Comparison of ENCODE assay signal across 8 cellular contexts in the genomic region with DNA sequence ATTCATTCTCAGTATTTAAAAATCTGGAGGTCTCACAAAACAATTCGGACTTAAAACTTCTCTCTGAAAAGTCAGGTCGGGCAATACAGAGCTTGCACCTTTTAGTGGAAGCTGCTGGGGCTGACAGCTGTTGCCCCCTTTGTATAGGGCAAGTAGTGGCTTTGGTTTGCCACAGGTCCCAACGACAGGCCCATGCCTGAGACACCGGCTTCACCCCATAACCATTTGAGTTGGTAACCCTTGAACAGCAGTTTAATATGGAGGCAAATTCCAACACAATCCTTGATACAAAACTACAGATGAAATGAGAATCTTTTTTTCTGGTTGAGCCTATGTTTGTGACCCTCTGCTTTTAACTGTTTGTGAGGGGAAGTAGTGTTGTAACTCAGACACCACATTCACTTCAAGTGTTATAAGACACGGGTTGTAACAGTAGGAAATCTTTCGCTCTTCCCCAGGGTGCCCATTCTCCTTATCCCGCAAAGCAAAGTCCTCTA. TPM values are rescaled to one million over a fixed set of nuclear protein-coding genes. Genes with fewer than 3 reads are reported as not detected.
DNase-seq lines count a peak whose midpoint lies in the region; ATAC-seq and TF ChIP-seq lines count a peak whose summit lies in the region.

No MANE protein-coding gene starts in this region.

- H3K36me3 Mint-ChIP-seq in activated T-cell treated with anti-CD3 and anti-CD28 coated beads, Interleukin-2, amount 50 U/mL, for 4 hours (ENCODE audit: insufficient read depth): no peaks in the 10 kb centered on the region
- H3K36me3 Mint-ChIP-seq in activated naive CD8-positive, alpha-beta T cell treated with anti-CD3 and anti-CD28 coated beads, Interleukin-2, amount 10 ng/mL, durations not matched to agents 7 days and 5 days: peaks cover 10% of the 10 kb centered on the region
- H3K36me3 Mint-ChIP-seq in type B pancreatic cell: no peaks in the 10 kb centered on the region

- H3K9me3 ChIP-seq in lung (ENCODE audit: control insufficient read depth in 2 of 2, insufficient read depth in 1 of 2, low read length in 1 of 2): no peaks in the 10 kb centered on the region

- no peaks in the 10 kb centered on the region for H3K36me3 ChIP-seq in lung (ENCODE audit: control insufficient read depth in 2 of 2, insufficient read depth in 2 of 2, low read length in 2 of 2)

- H3K4me3 ChIP-seq in lung: no peak overlapping the region

- POLR2A ChIA-PET in activated naive CD8-positive, alpha-beta T cell treated with anti-CD3 and anti-CD28 coated beads, Interleukin-2, amount 10 ng/mL, durations not matched to agents 7 days and 5 days (lab: Charles Lee): interaction anchor here (0.9 to 9.3 kb wide), 10 partner anchors 8 to 201 kb away, joined by 3 to 97 read pairs (median 5); partner anchors contain the start of gene RFESD

- TF ChIP-seq CTCF in lung (IDR thresholded peaks at IDR 0.05; ENCODE audit: control extremely low read depth, extremely low read depth): no peak
- no peak for TF ChIP-seq CTCF in type B pancreatic cell (conservative IDR thresholded peaks at IDR 0.05)

- H3K4me3 Mint-ChIP-seq in activated T-cell treated with anti-CD3 and anti-CD28 coated beads, Interleukin-2, amount 50 U/mL, for 4 hours: peak overlapping the region; percentile 96
- H3K4me3 Mint-ChIP-seq in activated naive CD8-positive, alpha-beta T cell treated with anti-CD3 and anti-CD28 coated beads, Interleukin-2, amount 10 ng/mL, durations not matched to agents 7 days and 5 days: peak overlapping the region; percentile 98
- H3K4me3 Mint-ChIP-seq in type B pancreatic cell: peak overlapping the region; percentile 94

- peak overlapping the region; percentile 88 to 94 for H3K27ac ChIP-seq in lung (ENCODE audit: low read depth in 1 of 2, low read length in 1 of 2)

- H3K27ac Mint-ChIP-seq in activated naive CD8-positive, alpha-beta T cell treated with anti-CD3 and anti-CD28 coated beads, Interleukin-2, amount 10 ng/mL, durations not matched to agents 7 days and 5 days: peak overlapping the region; percentile 93
- H3K27ac Mint-ChIP-seq in type B pancreatic cell: peak overlapping the region; percentile 90

- H3K27me3 Mint-ChIP-seq in activated T-cell treated with anti-CD3 and anti-CD28 coated beads, Interleukin-2, amount 50 U/mL, for 4 hours (ENCODE audit: low read depth): no peaks in the 10 kb centered on the region
- H3K27me3 Mint-ChIP-seq in activated naive CD8-positive, alpha-beta T cell treated with anti-CD3 and anti-CD28 coated beads, Interleukin-2, amount 10 ng/mL, durations not matched to agents 7 days and 5 days: no peaks in the 10 kb centered on the region
- H3K27me3 Mint-ChIP-seq in type B pancreatic cell: no peaks in the 10 kb centered on the region

- H3K27me3 ChIP-seq in lung (ENCODE audit: control insufficient read depth, insufficient read depth): no peaks in the 10 kb centered on the region

- 27 to 35% methylated on average over 7 of the region's 7 CpGs for WGBS in lung, 2 donors

- ATAC-seq in activated T-cell treated with anti-CD3 and anti-CD28 coated beads, Interleukin-2, amount 50 U/mL, for 4 hours: no peak
- no peak for ATAC-seq in activated naive CD8-positive, alpha-beta T cell treated with anti-CD3 and anti-CD28 coated beads, Interleukin-2, amount 10 ng/mL, durations not matched to agents 7 days and 5 days (ENCODE audit: low read depth)
- ATAC-seq in lung (ENCODE audit: insufficient read depth, low FRiP score) (no peak), GM21786 (IDR thresholded peaks at IDR 0.05; ENCODE audit: unreplicated experiment) (no peak), HG03196 (IDR thresholded peaks at IDR 0.05; ENCODE audit: unreplicated experiment) (no peak)

- no peaks in the 10 kb centered on the region for H3K9me3 Mint-ChIP-seq in activated T-cell treated with anti-CD3 and anti-CD28 coated beads, Interleukin-2, amount 50 U/mL, for 4 hours
- H3K9me3 Mint-ChIP-seq in activated naive CD8-positive, alpha-beta T cell treated with anti-CD3 and anti-CD28 coated beads, Interleukin-2, amount 10 ng/mL, durations not matched to agents 7 days and 5 days: no peaks in the 10 kb centered on the region
- H3K9me3 Mint-ChIP-seq in type B pancreatic cell: no peaks in the 10 kb centered on the region

- H3K4me1 ChIP-seq in lung (ENCODE audit: control insufficient read depth in 2 of 2, insufficient read depth in 2 of 2, low read length in 2 of 2): peaks cover 11 to 24% of the 10 kb centered on the region in 2 donors

- no peak for DNase-seq in activated T-cell treated with anti-CD3 and anti-CD28 coated beads, Interleukin-2, amount 50 U/mL, for 4 hours
- DNase-seq in activated T-cell treated with anti-CD3 and anti-CD28 coated beads, Interleukin-2, amount 50 U/mL, for 48 hours: no peak
- no peak for DNase-seq in activated naive CD8-positive, alpha-beta T cell treated with anti-CD3 and anti-CD28 coated beads, Interleukin-2, amount 10 ng/mL, durations not matched to agents 7 days and 5 days
- no peak for DNase-seq in lung (ENCODE audit: low spot score)
- no peak for DNase-seq in type B pancreatic cell (ENCODE audit: extremely low spot score, unreplicated experiment)
- no peak for DNase-seq in COLO668 (lab: John Stamatoyannopoulos, UW; ENCODE audit: unreplicated experiment)

- H3K4me1 Mint-ChIP-seq in activated T-cell treated with anti-CD3 and anti-CD28 coated beads, Interleukin-2, amount 50 U/mL, for 4 hours (ENCODE audit: low read depth): peaks cover 73% of the 10 kb centered on the region
- H3K4me1 Mint-ChIP-seq in activated naive CD8-positive, alpha-beta T cell treated with anti-CD3 and anti-CD28 coated beads, Interleukin-2, amount 10 ng/mL, durations not matched to agents 7 days and 5 days: peaks cover 60% of the 10 kb centered on the region
- H3K4me1 Mint-ChIP-seq in type B pancreatic cell (ENCODE audit: unreplicated experiment): peaks cover 49% of the 10 kb centered on the region

RNA-seq across cellular contexts. Expression of gene GLRX, which starts 0.8 kb away (rescaled TPM):
- total RNA-seq in activated T-cell treated with anti-CD3 and anti-CD28 coated beads, Interleukin-2, amount 50 U/mL, for 4 hours: 10 to 100 TPM; 10.1 to 16.3 (median 12.8) TPM
- 10 to 100 TPM; 70.6 to 72.9 TPM for total RNA-seq in activated naive CD8-positive, alpha-beta T cell treated with anti-CD3 and anti-CD28 coated beads, Interleukin-2, amount 10 ng/mL, durations not matched to agents 7 days and 5 days
- 10 to 100 TPM; 23.1 to 78.7 TPM for total RNA-seq in lung
- polyA plus RNA-seq in lung: 100 to 1,000 TPM; 104 to 300 TPM
- total RNA-seq in type B pancreatic cell (ENCODE audit: low replicate concordance): 17.8 and 18.7 TPM in 2 replicates
